In genomic region chr3:186566772-186567071, GRCh38 we compare ENCODE assay signal across 9 cellular contexts. TPM values are rescaled to one million over a fixed set of nuclear protein-coding genes. Genes with fewer than 3 reads are reported as not detected.
DNase-seq lines count a peak whose midpoint lies in the region; ATAC-seq and TF ChIP-seq lines count a peak whose summit lies in the region.
"Had no signal": no experiment of that assay in that cellular context is flagged by ENCODE, and none has a peak within 500 bp of the region (broad histone marks: within the 10 kb centered on the region; RNA-seq: fewer than 3 reads in every experiment).

No MANE protein-coding gene starts in this region.

- DNase-seq in AG10803 (ENCODE audit: low read depth) (no peak), HCEC 1CT (peak; percentile 3), adrenal gland (no peak), lower leg skin (ENCODE audit: low spot score in 2 of 2) (no peak), posterior vena cava (ENCODE audit: low spot score) (no peak), DMS 273 treated with DMSO at 0.1 percent for 48 hours (lab: John Stamatoyannopoulos, UW) (no peak)

- H3K9me3 ChIP-seq in adrenal gland (replicated peaks in 1 of 3), result no peaks in the 10 kb centered on the region

- intact Hi-C loops in adrenal gland (cut with DNase I), result no loop called here
- intact Hi-C loops in lower leg skin (cut with DNase I; ENCODE audit: low total_unique reads), result no loop called here
- intact Hi-C loops in posterior vena cava (cut with DNase I), result no loop called here

- no peaks in the 10 kb centered on the region for H3K27me3 ChIP-seq in adrenal gland

- no peak for ATAC-seq in GM18511 (IDR thresholded peaks at IDR 0.05; ENCODE audit: unreplicated experiment)

- WGBS in adrenal gland, 4 donors, result 0 to 1% (median 1%) methylated on average over 8 to 14 of the region's 14 CpGs
- 0 to 2% methylated on average over 8 to 14 of the region's 14 CpGs for WGBS in lower leg skin, 2 donors
- WGBS in urinary bladder, result under 1% methylated on average over 14 of the region's 14 CpGs

- H3K27ac ChIP-seq in adrenal gland (peak overlapping the region in 4 of 5 donors; percentile 80 to 92 (median 86)), urinary bladder (ENCODE audit: low read depth) (peak overlapping the region; percentile 77)

- TF ChIP-seq POLR2A in adrenal gland (IDR thresholded peaks at IDR 0.05), result no peak
- TF ChIP-seq POLR2A in lower leg skin (IDR thresholded peaks at IDR 0.05), result no peak

- no peak for TF ChIP-seq CTCF in AG10803 (conservative IDR thresholded peaks at IDR 0.05; ENCODE audit: low read length)
- no peak for TF ChIP-seq CTCF in adrenal gland (IDR thresholded peaks at IDR 0.05)
- TF ChIP-seq CTCF in lower leg skin (IDR thresholded peaks at IDR 0.05), result no peak

- peaks cover 0 to 15% of the 10 kb centered on the region in 2 donors for H3K36me3 ChIP-seq in adrenal gland (replicated peaks in 1 of 2)
- no peaks in the 10 kb centered on the region for H3K36me3 ChIP-seq in urinary bladder (ENCODE audit: insufficient read depth)

- H3K4me3 ChIP-seq in AG10803 (ENCODE audit: low read length) (peak overlapping the region; percentile 96), adrenal gland (peak overlapping the region in 3 of 4 donors; percentile 46 to 96 (median 76)), lower leg skin (ENCODE audit: low read depth, poor library complexity, severe bottlenecking) (peak overlapping the region; percentile 82), urinary bladder (ENCODE audit: low read depth, low read length) (peak overlapping the region; percentile 67)

- peaks cover 23 to 42% of the 10 kb centered on the region in 2 donors for H3K4me1 ChIP-seq in adrenal gland (replicated peaks in 1 of 2)
- no peaks in the 10 kb centered on the region for H3K4me1 ChIP-seq in urinary bladder (ENCODE audit: insufficient read depth)

RNA-seq across cellular contexts. Expression of gene TBCCD1, which starts 0.4 kb away (rescaled TPM):
- total RNA-seq in adrenal gland (10 to 100 TPM in 4 of 8 donors, 1 to 10 TPM in 4; 7.8 to 18.1 (median 9.4) TPM), lower leg skin (10 to 100 TPM in 3 of 4 donors, 1 to 10 TPM in 1; 9.7 to 17.7 (median 14.6) TPM), urinary bladder (20.6 TPM), posterior vena cava (1 to 10 TPM; 6.6 to 9.2 TPM)
- polyA plus RNA-seq in adrenal gland (10 to 100 TPM in 1 of 3 donors, 1 to 10 TPM in 2; 3.3 to 14.2 (median 3.3) TPM), urinary bladder (7.3 TPM)

RNA-seq across cellular contexts. Expression of gene DNAJB11, which starts 3.8 kb away (rescaled TPM):
- total RNA-seq in adrenal gland, result 10 to 100 TPM; 20.1 to 70.9 (median 33.1) TPM
- 10 to 100 TPM; 41.8 to 93.2 (median 50.1) TPM for polyA plus RNA-seq in adrenal gland
- 10 to 100 TPM; 24.7 to 32.1 (median 26.4) TPM for total RNA-seq in lower leg skin
- 38.9 TPM for total RNA-seq in urinary bladder
- 37.1 TPM for polyA plus RNA-seq in urinary bladder
- 10 to 100 TPM; 37.0 to 39.5 TPM for total RNA-seq in posterior vena cava

RNA-seq across cellular contexts. Expression of gene CRYGS, which starts 22.5 kb away (rescaled TPM):
- total RNA-seq in adrenal gland (1 to 10 TPM in 7 of 8 donors, under 1 TPM in 1; 0.78 to 4.3 (median 2.2) TPM), lower leg skin (1 to 10 TPM in 2 of 4 donors, under 1 TPM in 2; 0.42 to 2.3 (median 1.3) TPM), urinary bladder (2.7 TPM), posterior vena cava (1 to 10 TPM; 1.9 to 2.8 TPM)
- polyA plus RNA-seq in adrenal gland (10 to 100 TPM in 2 of 3 donors, 1 to 10 TPM in 1; 1.7 to 22.0 (median 10.4) TPM), urinary bladder (1.3 TPM)

RNA-seq across cellular contexts. Expression of gene AHSG, which starts 46.1 kb away (rescaled TPM):
- total RNA-seq in adrenal gland (1 to 10 TPM in 2 of 8 donors, not detected in 6; 1.3 to 1.4 TPM), lower leg skin (under 1 TPM in 1 of 4 donors, not detected in 3; 0.36 TPM), urinary bladder (0.26 TPM), posterior vena cava (not detected)
- polyA plus RNA-seq in adrenal gland (under 1 TPM in 1 of 3 donors, not detected in 2; 0.26 TPM), urinary bladder (0.71 TPM)
- total RNA-seq: renal cortical epithelial cell had no signal
